10 cellular contexts compared by ENCODE assay signal in genomic region chr17:40612510-40613244, GRCh38. TPM values are rescaled to one million over a fixed set of nuclear protein-coding genes. Genes with fewer than 3 reads are reported as not detected.
DNase-seq lines count a peak whose midpoint lies in the region; ATAC-seq and TF ChIP-seq lines count a peak whose summit lies in the region.
"Had no signal": no experiment of that assay in that cellular context is flagged by ENCODE, and none has a peak within 500 bp of the region (broad histone marks: within the 10 kb centered on the region; RNA-seq: fewer than 3 reads in every experiment).

No MANE protein-coding gene starts in this region.

- no peaks in the 10 kb centered on the region for H3K27me3 ChIP-seq in PC-9 (ENCODE audit: insufficient read depth, low read depth)

- peak overlapping the region; percentile 70 for H3K4me3 Mint-ChIP-seq in T-helper 2 cell treated with Interferon-gamma antibody and Interleukin-4, amounts not matched to agents 5 μg/mL and 100 μg/mL, for 36 hours
- peak overlapping the region; percentile 76 for H3K4me3 Mint-ChIP-seq in activated T-helper 1 cell treated with anti-CD3 and anti-CD28 coated beads, Interleukin-12 subunit alpha, Interleukin-12 subunit beta, Interleukin-2, Interleukin-4 antibody, amounts not matched to agents 30 ng/mL and 10 ng/mL and 1 ng/mL, durations not matched to agents 14 hours and 24 hours and 36 hours
- H3K4me3 Mint-ChIP-seq in stimulated activated memory B cell treated with anti-CD40 and anti-IgM and Interleukin-4, amounts not matched to agents 10 μg/mL and 1 μg/mL and 100 μg/mL, for 72 hours: no peak overlapping the region

- POLR2A ChIA-PET in PC-9 (lab: Charles Lee; ENCODE audit: unreplicated experiment): no interaction called here

- no TSS peak for BruUV-seq in PC-9 (replicated peaks; lab: Mats Ljungman, UMichigan)

- peaks cover 64% of the 10 kb centered on the region for H3K4me1 Mint-ChIP-seq in T-helper 2 cell treated with Interferon-gamma antibody and Interleukin-4, amounts not matched to agents 5 μg/mL and 100 μg/mL, for 36 hours (ENCODE audit: low read depth)
- H3K4me1 Mint-ChIP-seq in activated T-helper 1 cell treated with anti-CD3 and anti-CD28 coated beads, Interleukin-12 subunit alpha, Interleukin-12 subunit beta, Interleukin-2, Interleukin-4 antibody, amounts not matched to agents 30 ng/mL and 10 ng/mL and 1 ng/mL, durations not matched to agents 14 hours and 24 hours and 36 hours (ENCODE audit: low read depth): peaks cover 95% of the 10 kb centered on the region
- peaks cover 78% of the 10 kb centered on the region for H3K4me1 Mint-ChIP-seq in stimulated activated memory B cell treated with anti-CD40 and anti-IgM and Interleukin-4, amounts not matched to agents 10 μg/mL and 1 μg/mL and 100 μg/mL, for 72 hours

- H3K9me3 Mint-ChIP-seq in T-helper 2 cell treated with Interferon-gamma antibody and Interleukin-4, amounts not matched to agents 5 μg/mL and 100 μg/mL, for 36 hours: no peaks in the 10 kb centered on the region
- H3K9me3 Mint-ChIP-seq in activated T-helper 1 cell treated with anti-CD3 and anti-CD28 coated beads, Interleukin-12 subunit alpha, Interleukin-12 subunit beta, Interleukin-2, Interleukin-4 antibody, amounts not matched to agents 30 ng/mL and 10 ng/mL and 1 ng/mL, durations not matched to agents 14 hours and 24 hours and 36 hours: no peaks in the 10 kb centered on the region
- no peaks in the 10 kb centered on the region for H3K9me3 Mint-ChIP-seq in stimulated activated memory B cell treated with anti-CD40 and anti-IgM and Interleukin-4, amounts not matched to agents 10 μg/mL and 1 μg/mL and 100 μg/mL, for 72 hours

- no peaks in the 10 kb centered on the region for H3K27me3 Mint-ChIP-seq in T-helper 2 cell treated with Interferon-gamma antibody and Interleukin-4, amounts not matched to agents 5 μg/mL and 100 μg/mL, for 36 hours (ENCODE audit: low read depth)
- peaks cover 3% of the 10 kb centered on the region for H3K27me3 Mint-ChIP-seq in activated T-helper 1 cell treated with anti-CD3 and anti-CD28 coated beads, Interleukin-12 subunit alpha, Interleukin-12 subunit beta, Interleukin-2, Interleukin-4 antibody, amounts not matched to agents 30 ng/mL and 10 ng/mL and 1 ng/mL, durations not matched to agents 14 hours and 24 hours and 36 hours (ENCODE audit: insufficient read depth)
- no peaks in the 10 kb centered on the region for H3K27me3 Mint-ChIP-seq in stimulated activated memory B cell treated with anti-CD40 and anti-IgM and Interleukin-4, amounts not matched to agents 10 μg/mL and 1 μg/mL and 100 μg/mL, for 72 hours

- no peaks in the 10 kb centered on the region for H3K79me2 ChIP-seq in PC-9 (ENCODE audit: low read depth)

- H3K36me3 Mint-ChIP-seq in T-helper 2 cell treated with Interferon-gamma antibody and Interleukin-4, amounts not matched to agents 5 μg/mL and 100 μg/mL, for 36 hours (ENCODE audit: low read depth): no peaks in the 10 kb centered on the region
- no peaks in the 10 kb centered on the region for H3K36me3 Mint-ChIP-seq in activated T-helper 1 cell treated with anti-CD3 and anti-CD28 coated beads, Interleukin-12 subunit alpha, Interleukin-12 subunit beta, Interleukin-2, Interleukin-4 antibody, amounts not matched to agents 30 ng/mL and 10 ng/mL and 1 ng/mL, durations not matched to agents 14 hours and 24 hours and 36 hours (ENCODE audit: low read depth)
- H3K36me3 Mint-ChIP-seq in stimulated activated memory B cell treated with anti-CD40 and anti-IgM and Interleukin-4, amounts not matched to agents 10 μg/mL and 1 μg/mL and 100 μg/mL, for 72 hours: no peaks in the 10 kb centered on the region

- CTCF ChIA-PET in PC-9 (lab: Charles Lee): no interaction called here

- ATAC-seq in esophagus mucosa (peak; percentile 38), GM19035 (IDR thresholded peaks at IDR 0.05; ENCODE audit: unreplicated experiment) (no peak)
- ATAC-seq in stimulated activated memory B cell treated with anti-CD40 and anti-IgM and Interleukin-4, amounts not matched to agents 10 μg/mL and 1 μg/mL and 100 μg/mL, for 72 hours: no peak

- no peak for TF ChIP-seq CTCF in PC-9 (conservative IDR thresholded peaks at IDR 0.05)

- H3F3A ChIP-seq in PC-9 (ENCODE audit: insufficient read depth, low read depth): peaks cover under 1% of the 10 kb centered on the region; the same call in 1 of the 2 replicates

- H3K9me2 ChIP-seq in PC-9 (ENCODE audit: insufficient read depth): no peaks in the 10 kb centered on the region

- no peak for DNase-seq in T-helper 2 cell treated with Interferon-gamma antibody and Interleukin-4, amounts not matched to agents 5 μg/mL and 100 μg/mL, for 36 hours (ENCODE audit: low spot score)
- DNase-seq in activated T-helper 1 cell treated with anti-CD3 and anti-CD28 coated beads, Interleukin-12 subunit alpha, Interleukin-12 subunit beta, Interleukin-2, Interleukin-4 antibody, amounts not matched to agents 30 ng/mL and 10 ng/mL and 1 ng/mL, durations not matched to agents 14 hours and 24 hours and 36 hours (ENCODE audit: low spot score): no peak
- no peak for DNase-seq in PC-9
- no peak for DNase-seq in HUDEP-2 (lab: John Stamatoyannopoulos, UW; ENCODE audit: unreplicated experiment in 76 of 76)
- no peak for DNase-seq in dermis blood vessel endothelial cell
- DNase-seq: GF-D8, NCI-H510A had no signal

- H3K27ac ChIP-seq in PC-9: no peak overlapping the region

- H4K20me1 ChIP-seq in PC-9 (ENCODE audit: insufficient read depth): no peaks in the 10 kb centered on the region

- H3K4me2 ChIP-seq in PC-9: no peak overlapping the region

- peak overlapping the region; percentile 80 for H3K27ac Mint-ChIP-seq in T-helper 2 cell treated with Interferon-gamma antibody and Interleukin-4, amounts not matched to agents 5 μg/mL and 100 μg/mL, for 36 hours
- peak overlapping the region; percentile 84 for H3K27ac Mint-ChIP-seq in activated T-helper 1 cell treated with anti-CD3 and anti-CD28 coated beads, Interleukin-12 subunit alpha, Interleukin-12 subunit beta, Interleukin-2, Interleukin-4 antibody, amounts not matched to agents 30 ng/mL and 10 ng/mL and 1 ng/mL, durations not matched to agents 14 hours and 24 hours and 36 hours
- peak overlapping the region; percentile 87 for H3K27ac Mint-ChIP-seq in stimulated activated memory B cell treated with anti-CD40 and anti-IgM and Interleukin-4, amounts not matched to agents 10 μg/mL and 1 μg/mL and 100 μg/mL, for 72 hours

- intact Hi-C loops in activated T-helper 1 cell treated with anti-CD3 and anti-CD28 coated beads, Interleukin-12 subunit alpha, Interleukin-12 subunit beta, Interleukin-2, Interleukin-4 antibody, amounts not matched to agents 30 ng/mL and 10 ng/mL and 1 ng/mL, durations not matched to agents 14 hours and 24 hours and 36 hours (cut with micrococcal nuclease): no loop called here
- intact Hi-C loops in PC-9 (cut with micrococcal nuclease; ENCODE audit: unreplicated experiment): loop anchor here (10.0 kb wide), 1 partner anchor 712 kb away; no protein-coding TSS in a partner anchor

- no peak overlapping the region for H3K4me3 ChIP-seq in PC-9

- no peak overlapping the region for H2AFZ ChIP-seq in PC-9

- H3K9me3 ChIP-seq in PC-9 (ENCODE audit: insufficient read depth, low read depth): no peaks in the 10 kb centered on the region

- peaks cover 11% of the 10 kb centered on the region for H3K4me1 ChIP-seq in PC-9 (replicated peaks; ENCODE audit: insufficient read depth)

- no peaks in the 10 kb centered on the region for H3K36me3 ChIP-seq in PC-9 (ENCODE audit: low read depth)

RNA-seq across cellular contexts. Expression of gene SMARCE1, which starts 34.9 kb away (rescaled TPM):
- total RNA-seq in activated T-helper 1 cell treated with anti-CD3 and anti-CD28 coated beads, Interleukin-12 subunit alpha, Interleukin-12 subunit beta, Interleukin-2, Interleukin-4 antibody, amounts not matched to agents 30 ng/mL and 10 ng/mL and 1 ng/mL, durations not matched to agents 14 hours and 24 hours and 36 hours: 125 and 132 TPM in 2 replicates
- 51.7 TPM for total RNA-seq in esophagus mucosa
- total RNA-seq in PC-9 (2021): 75.0 and 90.8 TPM in 2 replicates
- 91.9 and 102 TPM in 2 replicates for total RNA-seq in dermis blood vessel endothelial cell

RNA-seq across cellular contexts. Expression of gene CCR7, which starts 47.4 kb away (rescaled TPM):
- total RNA-seq in activated T-helper 1 cell treated with anti-CD3 and anti-CD28 coated beads, Interleukin-12 subunit alpha, Interleukin-12 subunit beta, Interleukin-2, Interleukin-4 antibody, amounts not matched to agents 30 ng/mL and 10 ng/mL and 1 ng/mL, durations not matched to agents 14 hours and 24 hours and 36 hours: 165 and 166 TPM in 2 replicates
- total RNA-seq in esophagus mucosa: 0.48 TPM
- total RNA-seq in PC-9 (2021): not detected in 2 replicates
- under 0.01 and 0.33 TPM in 2 replicates for total RNA-seq in dermis blood vessel endothelial cell

RNA-seq across cellular contexts. Expression of gene KRT222, which starts 52.3 kb away (rescaled TPM):
- total RNA-seq in activated T-helper 1 cell treated with anti-CD3 and anti-CD28 coated beads, Interleukin-12 subunit alpha, Interleukin-12 subunit beta, Interleukin-2, Interleukin-4 antibody, amounts not matched to agents 30 ng/mL and 10 ng/mL and 1 ng/mL, durations not matched to agents 14 hours and 24 hours and 36 hours: not detected in 2 replicates
- total RNA-seq in esophagus mucosa (0.20 TPM), PC-9 (2021) (not detected in 2 replicates), dermis blood vessel endothelial cell (0.34 and 0.79 TPM in 2 replicates)

Comparison
In these comparisons a context has a peak if more than half of its experiments do, and no peak if none do; other contexts are left out.
1. RNA of gene CCR7, which starts 47.4 kb away (total RNA-seq): 165 to 166 TPM in activated T-helper 1 cell treated with anti-CD3 and anti-CD28 coated beads, Interleukin-12 subunit alpha, Interleukin-12 subunit beta, Interleukin-2, Interleukin-4 antibody, amounts not matched to agents 30 ng/mL and 10 ng/mL and 1 ng/mL, durations not matched to agents 14 hours and 24 hours and 36 hours; 0.48 TPM in esophagus mucosa (single experiment), not detected in PC-9 and under 0.01 to 0.33 TPM in dermis blood vessel endothelial cell; every median in the first group is over 100 times any median in the second.
2. Peak in every context shown above with its lines, with median percentiles within 50 percentile points of each other: H3K27ac Mint-ChIP-seq.